ENCODE assay signal across 12 cellular contexts in genomic region chr14:65195042-65195719, GRCh38.
DNase-seq lines count a peak whose midpoint lies in the region; ATAC-seq and TF ChIP-seq lines count a peak whose summit lies in the region.
"Had no signal": no experiment of that assay in that cellular context is flagged by ENCODE, and none has a peak within 500 bp of the region (broad histone marks: within the 10 kb centered on the region; RNA-seq: fewer than 3 reads in every experiment).

No MANE protein-coding gene starts in this region.

- TF ChIP-seq CTCF in GM12865 (IDR thresholded peaks at IDR 0.05; ENCODE audit: insufficient read depth, low read depth, low read length, missing control alignments): no peak

- DNase-seq in GM12865 (ENCODE audit: low read depth) (peak; percentile 88), GM19240 (ENCODE audit: insufficient read length, low spot score) (peak; percentile 33), NCI-H748 (lab: John Stamatoyannopoulos, UW; ENCODE audit: unreplicated experiment) (no peak), MV-4-11 (lab: John Stamatoyannopoulos, UW) (no peak), AG08396 (ENCODE audit: low spot score) (no peak), HUDEP-2 (lab: John Stamatoyannopoulos, UW; ENCODE audit: unreplicated experiment in 76 of 76) (no peak)
- DNase-seq: activated naive CD4-positive, alpha-beta T cell treated with anti-CD3 and anti-CD28 coated beads for 36 hours; foreskin keratinocyte; SHP77; stimulated activated CD4-positive, alpha-beta T cell treated with anti-CD3 and anti-CD28 coated beads, Interleukin-2, amount 100 ng/mL, for 24 hours had no signal

- ATAC-seq in HG02623 (IDR thresholded peaks at IDR 0.05; ENCODE audit: unreplicated experiment) (peak; percentile 80), HG03439 (IDR thresholded peaks at IDR 0.05; ENCODE audit: unreplicated experiment) (peak; percentile 91)
- ATAC-seq: foreskin keratinocyte had no signal

- H3K4me3 ChIP-seq in GM12865 (ENCODE audit: low read depth, low read length): no peak overlapping the region; the same call in 1 of the 2 replicates

Comparison
In these comparisons a context has a peak if more than half of its experiments do, and no peak if none do; other contexts are left out.
1. DNase-seq: peak in GM12865 (single experiment) and GM19240 (single experiment); none in NCI-H748 (single experiment), MV-4-11 (single experiment), AG08396 (single experiment) and HUDEP-2 (0 of 76).